In the genomic region with DNA sequence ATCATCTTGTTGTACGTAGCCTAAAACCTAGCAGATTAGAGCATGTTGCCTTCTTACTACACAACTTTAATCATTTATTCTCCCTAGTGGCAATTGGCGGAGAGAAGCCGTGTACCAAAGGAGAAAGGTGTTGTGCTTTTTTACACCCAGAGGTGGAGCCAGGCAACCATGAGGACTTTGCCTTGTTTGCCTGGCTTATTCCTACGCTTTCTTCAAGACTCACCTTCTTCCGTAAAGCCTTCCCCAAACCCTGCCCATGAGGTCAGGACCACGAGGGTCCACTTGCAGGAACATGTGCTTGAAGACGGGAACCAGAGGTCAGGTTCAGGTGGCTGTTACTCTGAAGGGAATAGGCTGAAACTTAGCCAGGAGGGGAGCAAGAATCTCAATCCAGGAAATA, we compare ENCODE assay signal across 21 cellular contexts.
A peak's percentile ranks its signal among the peaks of the same experiment; 100 is the strongest.
DNase-seq lines count a peak whose midpoint lies in the region; ATAC-seq, FAIRE-seq and TF ChIP-seq lines count a peak whose summit lies in the region.
"Had no signal": no experiment of that assay in that cellular context is flagged by ENCODE, and none has a peak within 500 bp of the region (broad histone marks: within the 10 kb centered on the region; RNA-seq: fewer than 3 reads in every experiment).

No MANE protein-coding gene starts in this region.

- H4K8ac ChIP-seq in mesendoderm (ENCODE audit: low read depth, low read length), result no peak overlapping the region

- H3K4me1 ChIP-seq in mesendoderm (ENCODE audit: control insufficient read depth, low read depth, low read length) (peaks cover 2% of the 10 kb centered on the region), tibial nerve (peaks cover 0 to 4% (median 0%) of the 10 kb centered on the region in 4 donors)
- H3K4me1 ChIP-seq: SJSA1 had no signal

- H3K9ac ChIP-seq in mesendoderm (ENCODE audit: low read length), result no peak overlapping the region

- no peak for TF ChIP-seq POLR2A in tibial nerve (IDR thresholded peaks at IDR 0.05)

- peaks cover 4% of the 10 kb centered on the region; the same call in 1 of the 2 replicates for H3K36me3 Mint-ChIP-seq in WTC11
- H3K36me3 Mint-ChIP-seq: CD14-positive monocyte had no signal

- no peaks in the 10 kb centered on the region for H3K79me1 ChIP-seq in mesendoderm (ENCODE audit: low read length)

- H3K56ac ChIP-seq in mesendoderm (ENCODE audit: low read length), result no peak overlapping the region

- no peaks in the 10 kb centered on the region for H3K4me1 Mint-ChIP-seq in WTC11
- H3K4me1 Mint-ChIP-seq: CD14-positive monocyte had no signal

- no peak overlapping the region for H2BK15ac ChIP-seq in mesendoderm (replicated peaks; ENCODE audit: low read depth)

- FAIRE-seq in GM19239 (lab: Jason Lieb, UNC), result no peak
- FAIRE-seq: GM18507 had no signal

- H3K4ac ChIP-seq in mesendoderm (ENCODE audit: low read depth, low read length), result no peak overlapping the region

- peaks cover 12% of the 10 kb centered on the region for H3K9me3 Mint-ChIP-seq in WTC11

- CTCF ChIA-PET in WTC11 (lab: Charles Lee), result no interaction called here

- no peaks in the 10 kb centered on the region for H3K27me3 ChIP-seq in H7 (ENCODE audit: control insufficient read depth, insufficient read depth, low read length)
- no peaks in the 10 kb centered on the region for H3K27me3 ChIP-seq in mesendoderm (ENCODE audit: insufficient read depth, low read length, poor library complexity)
- H3K27me3 ChIP-seq in tibial nerve, result no peaks in the 10 kb centered on the region
- H3K27me3 ChIP-seq: MG63, SJSA1 had no signal

- H3K4me3 Mint-ChIP-seq in WTC11, result no peak overlapping the region
- H3K4me3 Mint-ChIP-seq: CD14-positive monocyte had no signal

- no peak overlapping the region for H3K18ac ChIP-seq in mesendoderm (ENCODE audit: low read length)

- TF ChIP-seq EP300 in tibial nerve (IDR thresholded peaks at IDR 0.05), result no peak

- POLR2A ChIA-PET in WTC11 (lab: Charles Lee), result no interaction called here

- H3K79me2 ChIP-seq in mesendoderm (ENCODE audit: control insufficient read depth, insufficient read depth, low read length), result no peaks in the 10 kb centered on the region

- DNase-seq in H7 (peak; percentile 19), WTC11 (ENCODE audit: low spot score) (no peak), epithelial cell of proximal tubule (ENCODE audit: low read depth) (no peak), mesendoderm (peak; percentile 46), GM19239 (ENCODE audit: insufficient read length, low spot score) (no peak), mucosa of gallbladder (ENCODE audit: low spot score) (no peak), tibial nerve (ENCODE audit: low spot score in 2 of 2) (no peak)
- DNase-seq: DMS153, DND-41, KG1, MG63, NCI-H1694, NCI-H2081, NCI-H2227 treated with DMSO at 0.1 percent for 48 hours, NCI-H526 treated with DMSO at 0.1 percent for 48 hours, PC-9, Right ventricle myocardium superior had no signal

- peak; percentile 88 for ATAC-seq in WTC11
- no peak for ATAC-seq in HG03280 (IDR thresholded peaks at IDR 0.05; ENCODE audit: unreplicated experiment)

- H3K4me2 ChIP-seq in mesendoderm (ENCODE audit: low read length), result no peak overlapping the region
- H3K4me2 ChIP-seq: PC-9 had no signal

- H3K36me3 ChIP-seq in H7 (replicated peaks; ENCODE audit: control insufficient read depth, insufficient read depth, low read length), result no peaks in the 10 kb centered on the region
- H3K36me3 ChIP-seq in mesendoderm (ENCODE audit: control insufficient read depth, insufficient read depth, low read length), result no peaks in the 10 kb centered on the region
- H3K36me3 ChIP-seq in tibial nerve, result no peaks in the 10 kb centered on the region
- H3K36me3 ChIP-seq: MG63, SJSA1 had no signal

- no peak overlapping the region for H2BK120ac ChIP-seq in mesendoderm (ENCODE audit: low read depth, low read length)

- H3K4me3 ChIP-seq in H7 (ENCODE audit: insufficient read depth, low read depth, low read length), result no peak overlapping the region
- no peak overlapping the region for H3K4me3 ChIP-seq in epithelial cell of proximal tubule (ENCODE audit: low read depth, low read length)
- no peak overlapping the region for H3K4me3 ChIP-seq in mesendoderm (ENCODE audit: low read length)
- H3K4me3 ChIP-seq in tibial nerve, result no peak overlapping the region
- H3K4me3 ChIP-seq: MG63, PC-9, SJSA1 had no signal

- WGBS in mesendoderm (ENCODE audit: extremely low coverage, insufficient coverage, low lambda C conversion rate), result no CpG with 5 or more reads among the region's 7 CpGs
- 90 to 94% methylated on average over 7 of the region's 7 CpGs for WGBS in tibial nerve, 2 donors

- peaks cover 0 to 4% (median 0%) of the 10 kb centered on the region in 4 donors for H3K9me3 ChIP-seq in tibial nerve
- H3K9me3 ChIP-seq: MG63, SJSA1 had no signal

- no peak overlapping the region for H3K23ac ChIP-seq in mesendoderm (ENCODE audit: low read length)

- H3K27ac Mint-ChIP-seq in WTC11, result peak overlapping the region; percentile 21; the same call in 1 of the 2 replicates
- H3K27ac Mint-ChIP-seq: CD14-positive monocyte had no signal

- H2AK5ac ChIP-seq in mesendoderm (ENCODE audit: low read length), result no peak overlapping the region

- no peak overlapping the region for H4K5ac ChIP-seq in mesendoderm (ENCODE audit: low read length)

- H3K27ac ChIP-seq in mesendoderm (ENCODE audit: low read depth, low read length) (no peak overlapping the region), tibial nerve (no peak overlapping the region)
- H3K27ac ChIP-seq: PC-9, SJSA1 had no signal

- TF ChIP-seq CTCF in WTC11 (IDR thresholded peaks at IDR 0.05) (no peak), epithelial cell of proximal tubule (conservative IDR thresholded peaks at IDR 0.05; ENCODE audit: low read depth, low read length) (peak; percentile 28), tibial nerve (IDR thresholded peaks at IDR 0.05) (no peak)

- H3K27me3 Mint-ChIP-seq in WTC11 (ENCODE audit: low read depth), result peaks cover 3% of the 10 kb centered on the region; the same call in 1 of the 2 replicates

- no peak overlapping the region for H2BK5ac ChIP-seq in mesendoderm (ENCODE audit: low read length)

TF ChIP-seq in WTC11, 78 proteins besides CTCF, POLR2A, EP300 and RAD21 (continues in another document):
- TF ChIP-seq NFE2L1 (CRISPR knock-in tag; IDR thresholded peaks at IDR 0.05), result no peak
- TF ChIP-seq, protein P1, sequence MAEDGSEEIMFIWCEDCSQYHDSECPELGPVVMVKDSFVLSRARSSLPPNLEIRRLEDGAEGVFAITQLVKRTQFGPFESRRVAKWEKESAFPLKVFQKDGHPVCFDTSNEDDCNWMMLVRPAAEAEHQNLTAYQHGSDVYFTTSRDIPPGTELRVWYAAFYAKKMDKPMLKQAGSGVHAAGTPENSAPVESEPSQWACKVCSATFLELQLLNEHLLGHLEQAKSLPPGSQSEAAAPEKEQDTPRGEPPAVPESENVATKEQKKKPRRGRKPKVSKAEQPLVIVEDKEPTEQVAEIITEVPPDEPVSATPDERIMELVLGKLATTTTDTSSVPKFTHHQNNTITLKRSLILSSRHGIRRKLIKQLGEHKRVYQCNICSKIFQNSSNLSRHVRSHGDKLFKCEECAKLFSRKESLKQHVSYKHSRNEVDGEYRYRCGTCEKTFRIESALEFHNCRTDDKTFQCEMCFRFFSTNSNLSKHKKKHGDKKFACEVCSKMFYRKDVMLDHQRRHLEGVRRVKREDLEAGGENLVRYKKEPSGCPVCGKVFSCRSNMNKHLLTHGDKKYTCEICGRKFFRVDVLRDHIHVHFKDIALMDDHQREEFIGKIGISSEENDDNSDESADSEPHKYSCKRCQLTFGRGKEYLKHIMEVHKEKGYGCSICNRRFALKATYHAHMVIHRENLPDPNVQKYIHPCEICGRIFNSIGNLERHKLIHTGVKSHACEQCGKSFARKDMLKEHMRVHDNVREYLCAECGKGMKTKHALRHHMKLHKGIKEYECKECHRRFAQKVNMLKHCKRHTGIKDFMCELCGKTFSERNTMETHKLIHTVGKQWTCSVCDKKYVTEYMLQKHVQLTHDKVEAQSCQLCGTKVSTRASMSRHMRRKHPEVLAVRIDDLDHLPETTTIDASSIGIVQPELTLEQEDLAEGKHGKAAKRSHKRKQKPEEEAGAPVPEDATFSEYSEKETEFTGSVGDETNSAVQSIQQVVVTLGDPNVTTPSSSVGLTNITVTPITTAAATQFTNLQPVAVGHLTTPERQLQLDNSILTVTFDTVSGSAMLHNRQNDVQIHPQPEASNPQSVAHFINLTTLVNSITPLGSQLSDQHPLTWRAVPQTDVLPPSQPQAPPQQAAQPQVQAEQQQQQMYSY (CRISPR knock-in tag; IDR thresholded peaks at IDR 0.05), result no peak
- no peak for TF ChIP-seq ZNF317 (CRISPR knock-in tag; IDR thresholded peaks at IDR 0.05; ENCODE audit: borderline replicate concordance, low read depth)
- TF ChIP-seq NR3C1 (CRISPR knock-in tag; conservative IDR thresholded peaks at IDR 0.05; ENCODE audit: low read depth), result no peak
- TF ChIP-seq ZNF232 (CRISPR knock-in tag; IDR thresholded peaks at IDR 0.05), result no peak
- TF ChIP-seq, protein P2, sequence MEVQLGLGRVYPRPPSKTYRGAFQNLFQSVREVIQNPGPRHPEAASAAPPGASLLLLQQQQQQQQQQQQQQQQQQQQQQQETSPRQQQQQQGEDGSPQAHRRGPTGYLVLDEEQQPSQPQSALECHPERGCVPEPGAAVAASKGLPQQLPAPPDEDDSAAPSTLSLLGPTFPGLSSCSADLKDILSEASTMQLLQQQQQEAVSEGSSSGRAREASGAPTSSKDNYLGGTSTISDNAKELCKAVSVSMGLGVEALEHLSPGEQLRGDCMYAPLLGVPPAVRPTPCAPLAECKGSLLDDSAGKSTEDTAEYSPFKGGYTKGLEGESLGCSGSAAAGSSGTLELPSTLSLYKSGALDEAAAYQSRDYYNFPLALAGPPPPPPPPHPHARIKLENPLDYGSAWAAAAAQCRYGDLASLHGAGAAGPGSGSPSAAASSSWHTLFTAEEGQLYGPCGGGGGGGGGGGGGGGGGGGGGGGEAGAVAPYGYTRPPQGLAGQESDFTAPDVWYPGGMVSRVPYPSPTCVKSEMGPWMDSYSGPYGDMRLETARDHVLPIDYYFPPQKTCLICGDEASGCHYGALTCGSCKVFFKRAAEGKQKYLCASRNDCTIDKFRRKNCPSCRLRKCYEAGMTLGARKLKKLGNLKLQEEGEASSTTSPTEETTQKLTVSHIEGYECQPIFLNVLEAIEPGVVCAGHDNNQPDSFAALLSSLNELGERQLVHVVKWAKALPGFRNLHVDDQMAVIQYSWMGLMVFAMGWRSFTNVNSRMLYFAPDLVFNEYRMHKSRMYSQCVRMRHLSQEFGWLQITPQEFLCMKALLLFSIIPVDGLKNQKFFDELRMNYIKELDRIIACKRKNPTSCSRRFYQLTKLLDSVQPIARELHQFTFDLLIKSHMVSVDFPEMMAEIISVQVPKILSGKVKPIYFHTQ (CRISPR knock-in tag; IDR thresholded peaks at IDR 0.05), result no peak
- no peak for TF ChIP-seq ZNF263 (CRISPR knock-in tag; IDR thresholded peaks at IDR 0.05; ENCODE audit: low read depth)
- TF ChIP-seq, protein P3, sequence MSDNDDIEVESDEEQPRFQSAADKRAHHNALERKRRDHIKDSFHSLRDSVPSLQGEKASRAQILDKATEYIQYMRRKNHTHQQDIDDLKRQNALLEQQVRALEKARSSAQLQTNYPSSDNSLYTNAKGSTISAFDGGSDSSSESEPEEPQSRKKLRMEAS (CRISPR knock-in tag; IDR thresholded peaks at IDR 0.05), result no peak
- TF ChIP-seq ZNF416 (CRISPR knock-in tag; IDR thresholded peaks at IDR 0.05), result no peak
- TF ChIP-seq SMAD4 (CRISPR knock-in tag; IDR thresholded peaks at IDR 0.05), result no peak

Comparison
In these comparisons a context has a peak if more than half of its experiments do, and no peak if none do; other contexts are left out.
1. DNase-seq: peak in H7 (single experiment) and mesendoderm (single experiment); none in WTC11 (single experiment), epithelial cell of proximal tubule (single experiment), GM19239 (single experiment), mucosa of gallbladder (single experiment) and tibial nerve (0 of 2).